17 cellular contexts compared by ENCODE assay signal in the genomic region with DNA sequence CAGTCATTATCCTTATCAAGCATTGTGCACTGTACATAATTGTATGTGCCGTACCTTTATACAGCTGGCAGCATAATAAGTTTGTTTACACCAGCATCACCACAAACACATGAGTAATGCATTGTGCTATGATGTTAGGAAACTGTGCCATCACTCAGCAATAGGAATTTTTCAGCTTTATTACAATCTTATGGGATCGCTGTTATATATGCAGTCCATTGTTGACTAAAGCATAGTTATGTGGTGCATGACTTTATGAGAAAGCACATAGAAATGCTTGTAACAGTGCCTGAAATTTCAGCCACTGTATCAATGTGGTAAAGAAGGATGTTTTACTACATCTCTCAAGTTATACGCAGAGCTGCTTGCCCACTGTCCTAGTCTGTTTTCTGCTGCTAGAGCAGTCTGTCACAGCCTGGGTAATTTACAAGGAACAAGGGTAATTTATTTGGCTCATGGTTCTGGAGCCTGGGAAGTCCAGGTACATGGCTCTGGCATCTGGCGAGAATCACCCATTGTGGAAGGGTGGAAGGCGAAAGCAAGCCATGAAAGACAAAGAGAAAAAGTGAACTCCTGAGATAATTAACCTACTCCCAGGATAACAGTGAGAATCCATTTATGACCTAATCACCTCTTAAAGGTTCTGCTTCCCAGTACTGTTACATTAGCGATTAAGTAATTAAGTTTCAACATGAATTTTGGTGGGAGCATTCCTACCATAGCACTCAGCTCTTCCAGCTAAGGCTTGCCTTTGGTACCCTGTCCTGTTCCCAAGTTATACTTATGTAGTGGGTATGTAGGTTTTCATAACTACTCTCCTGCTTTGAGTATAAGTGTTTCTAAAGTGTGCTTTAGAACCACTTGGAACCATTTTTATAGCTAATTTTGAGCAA. TPM values are rescaled to one million over a fixed set of nuclear protein-coding genes. Genes with fewer than 3 reads are reported as not detected.
A peak's percentile ranks its signal among the peaks of the same experiment; 100 is the strongest.
DNase-seq lines count a peak whose midpoint lies in the region; ATAC-seq, FAIRE-seq and TF ChIP-seq lines count a peak whose summit lies in the region.
"Had no signal": no experiment of that assay in that cellular context is flagged by ENCODE, and none has a peak within 500 bp of the region (broad histone marks: within the 10 kb centered on the region; RNA-seq: fewer than 3 reads in every experiment).

No MANE protein-coding gene starts in this region.

- POLR2A ChIA-PET in SK-N-SH (lab: Yijun Ruan, JAX): no interaction called here

- FAIRE-seq in small intestine (lab: Jason Lieb, UNC): no peak
- FAIRE-seq: A204.1 had no signal

- no peaks in the 10 kb centered on the region for H3K27me3 ChIP-seq in SK-N-SH (ENCODE audit: insufficient read depth)
- H3K27me3 ChIP-seq in small intestine (ENCODE audit: control insufficient read depth in 2 of 2, insufficient read depth in 2 of 2, low read length in 2 of 2): no peaks in the 10 kb centered on the region
- H3K27me3 ChIP-seq: upper lobe of right lung had no signal

- no peaks in the 10 kb centered on the region for H4K20me1 ChIP-seq in SK-N-SH (ENCODE audit: insufficient read depth)

- no peak for TF ChIP-seq CTCF in SK-N-SH (IDR thresholded peaks at IDR 0.05)
- no peak for TF ChIP-seq CTCF in GM13977 (IDR thresholded peaks at IDR 0.05; ENCODE audit: extremely low read depth, insufficient read depth, missing control alignments)

- peaks cover 13% of the 10 kb centered on the region for H3F3A ChIP-seq in SK-N-SH (replicated peaks; ENCODE audit: insufficient read depth)

- ATAC-seq in SK-N-SH treated with all-trans-retinoic acid at 6 μM for 48 hours: no peak; the same call in 2 of the 3 replicates
- no peak for ATAC-seq in HG03565 (IDR thresholded peaks at IDR 0.05; ENCODE audit: unreplicated experiment)
- ATAC-seq: naive thymus-derived CD4-positive, alpha-beta T cell; upper lobe of right lung had no signal

- H3K9me3 ChIP-seq in SK-N-SH (no peaks in the 10 kb centered on the region), small intestine (ENCODE audit: control insufficient read depth, low read depth) (no peaks in the 10 kb centered on the region)
- H3K9me3 ChIP-seq: spleen, upper lobe of right lung had no signal

- H3K79me2 ChIP-seq in SK-N-SH (ENCODE audit: insufficient read depth): peaks cover 88% of the 10 kb centered on the region

- H3K36me3 ChIP-seq in SK-N-SH (replicated peaks in 1 of 2; ENCODE audit: control insufficient read depth in 1 of 2, insufficient read depth in 2 of 2, low read length in 1 of 2): no peaks in the 10 kb centered on the region
- H3K36me3 ChIP-seq in small intestine (ENCODE audit: control insufficient read depth in 2 of 2, insufficient read depth in 2 of 2, low read length in 2 of 2): no peaks in the 10 kb centered on the region
- H3K36me3 ChIP-seq: spleen, upper lobe of right lung had no signal

- no peak overlapping the region for H2AFZ ChIP-seq in SK-N-SH (ENCODE audit: low read depth)

- 84% methylated on average over 6 of the region's 6 CpGs for WGBS in SK-N-SH (ENCODE audit: low lambda C conversion rate)
- WGBS in small intestine, 3 donors: 85 to 93% (median 88%) methylated on average over 6 of the region's 6 CpGs

- H3K4me1 ChIP-seq in SK-N-SH (ENCODE audit: control insufficient read depth in 1 of 2, insufficient read depth in 2 of 2, low read depth in 1 of 2, low read length in 1 of 2): peaks cover 2 to 10% of the 10 kb centered on the region in 2 experiments; a peak in 3 of 4 replicates
- peaks cover 0 to 3% of the 10 kb centered on the region in 2 donors for H3K4me1 ChIP-seq in small intestine (ENCODE audit: control insufficient read depth in 2 of 2, insufficient read depth in 1 of 2, low read depth in 1 of 2, low read length in 1 of 2)

- H3K9me2 ChIP-seq in SK-N-SH: no peaks in the 10 kb centered on the region; the same call in 1 of the 2 replicates

- H3K4me2 ChIP-seq in SK-N-SH: peak overlapping the region; percentile 1; the same call in 1 of the 2 replicates

- TF ChIP-seq RAD21 in SK-N-SH (IDR thresholded peaks at IDR 0.05; ENCODE audit: low read length): no peak

- DNase-seq in SK-N-SH (no peak), SW 1271 (lab: John Stamatoyannopoulos, UW) (peak; percentile 51 to 52), fibroblast of peridontal ligament (ENCODE audit: extremely low read depth) (peak; percentile 99), small intestine (peak; percentile 14), NCI-H1092 treated with DMSO at 0.1 percent for 48 hours (lab: John Stamatoyannopoulos, UW) (no peak), GM13977 (ENCODE audit: low spot score) (no peak)
- DNase-seq: activated naive CD8-positive, alpha-beta T cell treated with anti-CD3 and anti-CD28 coated beads, Interleukin-2, amount 10 ng/mL, durations not matched to agents 7 days and 5 days; islet precursor cell; Karpas-422; naive thymus-derived CD4-positive, alpha-beta T cell; NCI-H2081 treated with DMSO at 0.1 percent for 48 hours; spleen; T-helper 9 cell; upper lobe of right lung had no signal

- H3K4me3 ChIP-seq in SK-N-SH (ENCODE audit: low read depth in 2 of 2, low read length in 1 of 2) (no peak overlapping the region), small intestine (ENCODE audit: low read depth in 1 of 2, low read length in 2 of 2) (no peak overlapping the region)
- H3K4me3 ChIP-seq: spleen, upper lobe of right lung had no signal

- TF ChIP-seq EP300 in SK-N-SH (IDR thresholded peaks at IDR 0.05; ENCODE audit: borderline replicate concordance in 1 of 2, low read depth in 1 of 2, low read length in 1 of 2): peak in 1 of 2 experiments; percentile 18; a peak in 1 of 4 replicates

- in situ Hi-C loops in GM13977 (cut with MboI; ENCODE audit: low pct_unique_long_range_greater_than_20kb, low sequenced_read_pairs, unreplicated experiment): no loop called here

- CTCF ChIA-PET in SK-N-SH (lab: Yijun Ruan, JAX): interaction anchor here (1.1 to 2.7 kb wide), 5 partner anchors 11 to 130 kb away, joined by 3 to 13 read pairs (median 5); no protein-coding TSS in a partner anchor

- peak overlapping the region in 1 of 2 experiments; percentile 88; a peak in 2 of 4 replicates for H3K27ac ChIP-seq in SK-N-SH (ENCODE audit: low read depth in 2 of 2, low read length in 1 of 2)
- H3K27ac ChIP-seq in small intestine (ENCODE audit: low read depth in 1 of 2, low read length in 1 of 2): no peak overlapping the region
- H3K27ac ChIP-seq: spleen, upper lobe of right lung had no signal

- H3K9ac ChIP-seq in SK-N-SH: peak overlapping the region; percentile 20; the same call in 1 of the 2 replicates

TF ChIP-seq in SK-N-SH, 30 proteins besides CTCF, POLR2A, EP300 and RAD21:
- TF ChIP-seq TCF12 (IDR thresholded peaks at IDR 0.05) (no peak), FOSL2 (IDR thresholded peaks at IDR 0.05; ENCODE audit: borderline replicate concordance, low read depth) (peak; percentile 30; the same call in 1 of the 2 replicates), FOXJ3 (CRISPR knock-in tag; IDR thresholded peaks at IDR 0.05) (no peak)
- TF ChIP-seq, protein P1, sequence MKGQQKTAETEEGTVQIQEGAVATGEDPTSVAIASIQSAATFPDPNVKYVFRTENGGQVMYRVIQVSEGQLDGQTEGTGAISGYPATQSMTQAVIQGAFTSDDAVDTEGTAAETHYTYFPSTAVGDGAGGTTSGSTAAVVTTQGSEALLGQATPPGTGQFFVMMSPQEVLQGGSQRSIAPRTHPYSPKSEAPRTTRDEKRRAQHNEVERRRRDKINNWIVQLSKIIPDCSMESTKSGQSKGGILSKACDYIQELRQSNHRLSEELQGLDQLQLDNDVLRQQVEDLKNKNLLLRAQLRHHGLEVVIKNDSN (IDR thresholded peaks at IDR 0.05; ENCODE audit: borderline replicate concordance, low read depth): no peak
TF ChIP-seq in SK-N-SH: peak in this region for 1.

TF ChIP-seq in SK-N-SH treated with all-trans-retinoic acid at 6 μM for 48 hours, 23 proteins besides CTCF, POLR2A, EP300 and RAD21:
- no peak for TF ChIP-seq ZNF565 (CRISPR knock-in tag; conservative IDR thresholded peaks at IDR 0.05; ENCODE audit: low read depth)
- TF ChIP-seq ZNF70 (CRISPR knock-in tag; IDR thresholded peaks at IDR 0.05): no peak
- TF ChIP-seq ESRRG (CRISPR knock-in tag; IDR thresholded peaks at IDR 0.05): no peak

RNA-seq across cellular contexts. Expression of a gene that starts 4.6 kb away (rescaled TPM):
- 8.5 and 12.2 TPM in 2 replicates for polyA plus RNA-seq in SK-N-SH (2012; rRNA removed)
- 14.8 and 15.1 TPM in 2 replicates for polyA plus RNA-seq in SK-N-SH (2012; cell fraction: cytosol; rRNA removed)
- polyA plus RNA-seq in SK-N-SH (2012; cell fraction: nucleus; rRNA removed): 3.6 and 7.8 TPM in 2 replicates
- polyA plus RNA-seq in small intestine: 10 to 100 TPM in 1 of 3 donors, 1 to 10 TPM in 2; 2.0 to 21.9 (median 5.1) TPM

Comparison
In these comparisons a context has a peak if more than half of its experiments do, and no peak if none do; other contexts are left out.
1. DNase-seq: peak in SW 1271 (2 of 2), fibroblast of peridontal ligament (single experiment) and small intestine (single experiment); none in SK-N-SH (single experiment), NCI-H1092 treated with DMSO at 0.1 percent for 48 hours (single experiment) and GM13977 (single experiment).